In the genomic region with DNA sequence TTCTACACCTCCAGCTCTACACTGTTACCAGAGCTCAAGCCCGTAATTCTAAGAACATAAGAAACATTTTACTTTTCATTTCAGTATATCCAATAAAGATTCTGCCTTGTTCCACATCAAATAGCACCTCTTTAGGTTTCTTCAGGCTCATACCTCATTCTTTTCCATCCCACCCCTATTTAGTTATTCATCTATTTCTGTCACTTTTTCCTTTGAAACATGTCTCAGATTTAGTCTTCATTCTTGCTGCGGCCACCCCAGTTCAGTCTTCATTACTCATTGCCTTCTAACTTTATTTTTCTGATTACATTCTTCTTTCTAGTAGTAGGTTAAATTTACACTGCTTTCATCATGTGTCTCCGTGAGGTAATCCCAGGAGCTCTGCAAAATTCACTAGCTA, we compare ENCODE assay signal across 20 cellular contexts. TPM values are rescaled to one million over a fixed set of nuclear protein-coding genes. Genes with fewer than 3 reads are reported as not detected.
A peak's percentile ranks its signal among the peaks of the same experiment; 100 is the strongest.
DNase-seq lines count a peak whose midpoint lies in the region; ATAC-seq lines count a peak whose summit lies in the region.
"Had no signal": no experiment of that assay in that cellular context is flagged by ENCODE, and none has a peak within 500 bp of the region (broad histone marks: within the 10 kb centered on the region; RNA-seq: fewer than 3 reads in every experiment).

No MANE protein-coding gene starts in this region.

- no peaks in the 10 kb centered on the region for H3K9me3 Mint-ChIP-seq in activated CD4-positive, alpha-beta T cell treated with anti-CD3 and anti-CD28 coated beads, Interleukin-2, amount 10 ng/mL, durations not matched to agents 24 days and 14 days
- H3K9me3 Mint-ChIP-seq in activated naive CD4-positive, alpha-beta T cell treated with anti-CD3 and anti-CD28 coated beads, Interleukin-2, amount 50 U/mL, for 72 hours: no peaks in the 10 kb centered on the region
- H3K9me3 Mint-ChIP-seq in activated T-helper 17 cell treated with anti-CD3 and anti-CD28 coated beads, Interleukin-2, amount 50 U/mL, for 72 hours: no peaks in the 10 kb centered on the region
- no peaks in the 10 kb centered on the region for H3K9me3 Mint-ChIP-seq in stimulated activated effector memory CD8-positive, alpha-beta T cell treated with anti-CD3 and anti-CD28 coated beads, Interleukin-12 subunit alpha, Interleukin-12 subunit beta, amount 100 ng/mL, for 72 hours
- H3K9me3 Mint-ChIP-seq: CD4-positive, alpha-beta T cell; HFFc6 had no signal

- no peaks in the 10 kb centered on the region for H3K4me1 Mint-ChIP-seq in activated CD4-positive, alpha-beta T cell treated with anti-CD3 and anti-CD28 coated beads, Interleukin-2, amount 10 ng/mL, durations not matched to agents 24 days and 14 days
- no peaks in the 10 kb centered on the region for H3K4me1 Mint-ChIP-seq in activated T-helper 17 cell treated with anti-CD3 and anti-CD28 coated beads, Interleukin-2, amount 50 U/mL, for 72 hours
- no peaks in the 10 kb centered on the region for H3K4me1 Mint-ChIP-seq in stimulated activated effector memory CD8-positive, alpha-beta T cell treated with anti-CD3 and anti-CD28 coated beads, Interleukin-12 subunit alpha, Interleukin-12 subunit beta, amount 100 ng/mL, for 72 hours

- H3K27ac Mint-ChIP-seq in activated CD4-positive, alpha-beta T cell treated with anti-CD3 and anti-CD28 coated beads, Interleukin-2, amount 10 ng/mL, durations not matched to agents 24 days and 14 days: no peak overlapping the region
- no peak overlapping the region for H3K27ac Mint-ChIP-seq in activated naive CD4-positive, alpha-beta T cell treated with anti-CD3 and anti-CD28 coated beads, Interleukin-2, amount 50 U/mL, for 72 hours
- H3K27ac Mint-ChIP-seq in activated T-helper 17 cell treated with anti-CD3 and anti-CD28 coated beads, Interleukin-2, amount 50 U/mL, for 72 hours: no peak overlapping the region
- no peak overlapping the region for H3K27ac Mint-ChIP-seq in stimulated activated effector memory CD8-positive, alpha-beta T cell treated with anti-CD3 and anti-CD28 coated beads, Interleukin-12 subunit alpha, Interleukin-12 subunit beta, amount 100 ng/mL, for 72 hours
- H3K27ac Mint-ChIP-seq: CD4-positive, alpha-beta T cell; HFFc6 had no signal

- H3K36me3 Mint-ChIP-seq in activated CD4-positive, alpha-beta T cell treated with anti-CD3 and anti-CD28 coated beads, Interleukin-2, amount 10 ng/mL, durations not matched to agents 24 days and 14 days (ENCODE audit: low read depth): no peaks in the 10 kb centered on the region
- H3K36me3 Mint-ChIP-seq in activated naive CD4-positive, alpha-beta T cell treated with anti-CD3 and anti-CD28 coated beads, Interleukin-2, amount 50 U/mL, for 72 hours: no peaks in the 10 kb centered on the region
- no peaks in the 10 kb centered on the region for H3K36me3 Mint-ChIP-seq in activated T-helper 17 cell treated with anti-CD3 and anti-CD28 coated beads, Interleukin-2, amount 50 U/mL, for 72 hours (ENCODE audit: low read depth)
- no peaks in the 10 kb centered on the region for H3K36me3 Mint-ChIP-seq in stimulated activated effector memory CD8-positive, alpha-beta T cell treated with anti-CD3 and anti-CD28 coated beads, Interleukin-12 subunit alpha, Interleukin-12 subunit beta, amount 100 ng/mL, for 72 hours

- peaks cover 8% of the 10 kb centered on the region for H3K27me3 Mint-ChIP-seq in activated CD4-positive, alpha-beta T cell treated with anti-CD3 and anti-CD28 coated beads, Interleukin-2, amount 10 ng/mL, durations not matched to agents 24 days and 14 days
- peaks cover 4% of the 10 kb centered on the region for H3K27me3 Mint-ChIP-seq in activated T-helper 17 cell treated with anti-CD3 and anti-CD28 coated beads, Interleukin-2, amount 50 U/mL, for 72 hours

- in situ Hi-C loops in G401 (cut with HindIII; ENCODE audit: low sequenced_read_pairs): no loop called here

- peak; percentile 14 to 88 for ATAC-seq in activated naive CD4-positive, alpha-beta T cell treated with anti-CD3 and anti-CD28 coated beads, Interleukin-2, amount 50 U/mL, for 72 hours
- ATAC-seq in activated T-helper 17 cell treated with anti-CD3 and anti-CD28 coated beads, Interleukin-2, amount 50 U/mL, for 72 hours (replicated peaks): peak; percentile 81
- peak; percentile 58 for ATAC-seq in stimulated activated effector memory CD8-positive, alpha-beta T cell treated with anti-CD3 and anti-CD28 coated beads, Interleukin-12 subunit alpha, Interleukin-12 subunit beta, amount 100 ng/mL, for 72 hours
- ATAC-seq: A549, PC-3 had no signal

- no peak overlapping the region for H3K4me3 Mint-ChIP-seq in activated CD4-positive, alpha-beta T cell treated with anti-CD3 and anti-CD28 coated beads, Interleukin-2, amount 10 ng/mL, durations not matched to agents 24 days and 14 days
- H3K4me3 Mint-ChIP-seq in activated T-helper 17 cell treated with anti-CD3 and anti-CD28 coated beads, Interleukin-2, amount 50 U/mL, for 72 hours: no peak overlapping the region
- no peak overlapping the region for H3K4me3 Mint-ChIP-seq in stimulated activated effector memory CD8-positive, alpha-beta T cell treated with anti-CD3 and anti-CD28 coated beads, Interleukin-12 subunit alpha, Interleukin-12 subunit beta, amount 100 ng/mL, for 72 hours
- H3K4me3 Mint-ChIP-seq: CD4-positive, alpha-beta T cell; HFFc6 had no signal

- intact Hi-C loops in activated CD4-positive, alpha-beta T cell treated with anti-CD3 and anti-CD28 coated beads, Interleukin-2, amount 10 ng/mL, durations not matched to agents 24 days and 14 days (cut with micrococcal nuclease): no loop called here

- peak; percentile 28 for DNase-seq in activated CD4-positive, alpha-beta T cell treated with anti-CD3 and anti-CD28 coated beads for 48 hours
- no peak for DNase-seq in activated CD4-positive, alpha-beta T cell treated with anti-CD3 and anti-CD28 coated beads, Interleukin-2, amount 10 ng/mL, durations not matched to agents 24 days and 14 days
- DNase-seq in activated naive CD4-positive, alpha-beta T cell treated with anti-CD3 and anti-CD28 coated beads, Interleukin-2, amount 50 U/mL, for 72 hours (ENCODE audit: low spot score in 2 of 2): no peak
- no peak for DNase-seq in activated naive CD4-positive, alpha-beta T cell treated with Interleukin-2 at 50 U/mL for 16 hours
- no peak for DNase-seq in stimulated activated effector memory CD8-positive, alpha-beta T cell treated with anti-CD3 and anti-CD28 coated beads, Interleukin-12 subunit alpha, Interleukin-12 subunit beta, amount 100 ng/mL, for 72 hours (ENCODE audit: low spot score in 2 of 2)
- no peak for DNase-seq in G401 (ENCODE audit: low spot score)
- DNase-seq in A172 (ENCODE audit: low spot score): no peak
- DNase-seq: Caco-2; CD4-positive, alpha-beta T cell; GDM1; H7; HFFc6; KBM-7; NCI-H1694 treated with DMSO at 0.1 percent for 48 hours; NCI-H510A; NCI-H748 treated with DMSO at 0.1 percent for 48 hours; PC-3; RPMI8226 had no signal

RNA-seq across cellular contexts. Expression of a gene that starts 33.5 kb away (rescaled TPM):
- total RNA-seq in activated CD4-positive, alpha-beta T cell treated with anti-CD3 and anti-CD28 coated beads, Interleukin-2, amount 10 ng/mL, durations not matched to agents 24 days and 14 days: 0.05 TPM in 1 of 2 replicates, not detected in the other
- total RNA-seq in activated naive CD4-positive, alpha-beta T cell treated with anti-CD3 and anti-CD28 coated beads, Interleukin-2, amount 50 U/mL, for 72 hours: under 1 TPM; 0.04 to 0.07 TPM
- total RNA-seq in activated T-helper 17 cell treated with anti-CD3 and anti-CD28 coated beads, Interleukin-2, amount 50 U/mL, for 72 hours: under 1 TPM; 0.08 to 0.17 TPM
- total RNA-seq in G401 (2014; rRNA removed; shearing (Covaris generic)): 1.8 and 2.4 TPM in 2 replicates
- 0.21 and 0.22 TPM in 2 replicates for total RNA-seq in A172 (2014; rRNA removed; shearing (Covaris generic))
- total RNA-seq: CD4-positive, alpha-beta T cell; HFFc6; PC-3 had no signal
